In genomic region chr3:43290961-43291360, GRCh38 we compare ENCODE assay signal across 12 cellular contexts. TPM values are rescaled to one million over a fixed set of nuclear protein-coding genes. Genes with fewer than 3 reads are reported as not detected.
DNase-seq lines count a peak whose midpoint lies in the region; ATAC-seq, FAIRE-seq and TF ChIP-seq lines count a peak whose summit lies in the region.
"Had no signal": no experiment of that assay in that cellular context is flagged by ENCODE, and none has a peak within 500 bp of the region (broad histone marks: within the 10 kb centered on the region; RNA-seq: fewer than 3 reads in every experiment).

No MANE protein-coding gene starts in this region.

- H3K36me3 ChIP-seq in GM12878 (ENCODE audit: control insufficient read depth in 2 of 2, insufficient read depth in 2 of 2, low read length in 1 of 2) = peaks cover 0 to 8% of the 10 kb centered on the region in 2 experiments; a peak in 1 of 4 replicates

- ATAC-seq in GM12878 (no peak), memory B cell (ENCODE audit: low read depth) (no peak), GM19351 (IDR thresholded peaks at IDR 0.05; ENCODE audit: unreplicated experiment) (no peak)

- TF ChIP-seq RAD21 in GM12878 (IDR thresholded peaks at IDR 0.05; ENCODE audit: insufficient read depth, low read depth, low read length) = no peak

- no peak for TF ChIP-seq EP300 in GM12878 (IDR thresholded peaks at IDR 0.05; ENCODE audit: borderline replicate concordance in 1 of 2, control insufficient read depth in 1 of 2, low read depth in 2 of 2, low read length in 2 of 2)

- H3K27ac ChIP-seq in GM12878 (ENCODE audit: control insufficient read depth, insufficient read depth) = peak overlapping the region; percentile 35
- H3K27ac ChIP-seq: SK-N-MC had no signal

- H3K4me3 Mint-ChIP-seq in memory B cell = no peak overlapping the region

- H3K9me3 ChIP-seq in GM12878 (replicated peaks; ENCODE audit: control insufficient read depth, insufficient read depth, low read length) = no peaks in the 10 kb centered on the region

- FAIRE-seq in GM12878 (lab: Jason Lieb, UNC) (no peak), frontal cortex (lab: Jason Lieb, UNC) (no peak)

- TF ChIP-seq CTCF in GM12878 (IDR thresholded peaks at IDR 0.05 in 2 of 3, conservative IDR thresholded peaks at IDR 0.05 in 1 of 3; ENCODE audit: control insufficient read depth in 2 of 3, extremely low read depth in 1 of 3, insufficient read depth in 1 of 3, low read depth in 3 of 3, low read length in 3 of 3) = no peak

- RAD21 ChIA-PET in GM12878 (lab: Charles Lee; ENCODE audit: unreplicated experiment) = interaction anchor here (0.8 to 1.3 kb wide), 5 partner anchors 25 to 129 kb away, joined by 3 to 4 read pairs (median 3); no protein-coding TSS in a partner anchor

- DNase-seq in CD1c-positive myeloid dendritic cell (ENCODE audit: extremely low spot score) (peak; percentile 43), KBM-7 (peak; percentile 20), GM12878 (ENCODE audit: low read depth, low spot score) (no peak), memory B cell (ENCODE audit: low spot score in 2 of 2) (no peak), NCI-H446 (lab: John Stamatoyannopoulos, UW) (no peak), putamen (ENCODE audit: low spot score) (no peak), frontal cortex (ENCODE audit: low spot score in 2 of 2) (no peak)
- DNase-seq: amygdala, DMS53, NCI-H1694 had no signal

- H3K27ac Mint-ChIP-seq in memory B cell = peak overlapping the region; percentile 72

- peaks cover 64% of the 10 kb centered on the region for H3K79me2 ChIP-seq in GM12878 (ENCODE audit: control insufficient read depth, insufficient read depth, low read length)

- H2AFZ ChIP-seq in GM12878 (ENCODE audit: control insufficient read depth, low read depth, low read length) = no peak overlapping the region

- H3K27me3 ChIP-seq in GM12878 (replicated peaks in 1 of 2; ENCODE audit: control insufficient read depth in 2 of 2, insufficient read depth in 2 of 2, low read length in 1 of 2) = no peaks in the 10 kb centered on the region

- H3K4me3 ChIP-seq in GM12878 = 0 out of 2 replicates have a peak overlapping the region, but pooled peaks have one; percentile 15
- H3K4me3 ChIP-seq: SK-N-MC had no signal

- H3K4me1 Mint-ChIP-seq in memory B cell = peaks cover 53% of the 10 kb centered on the region

- intact Hi-C loops in GM12878 (cut with micrococcal nuclease; ENCODE audit: unreplicated experiment) = no loop called here

- no peaks in the 10 kb centered on the region for H3K9me3 Mint-ChIP-seq in memory B cell

- in situ Hi-C loops in KBM-7 (cut with MboI; ENCODE audit: low pct_unique_long_range_greater_than_20kb, low sequenced_read_pairs) (no loop called here), GM12878 (cut with MboI) (no loop called here)

- no TSS peak for BruUV-seq in GM12878 (replicated peaks; lab: Mats Ljungman, UMichigan)

- H3K4me2 ChIP-seq in GM12878 (ENCODE audit: control insufficient read depth, insufficient read depth) = peak overlapping the region; percentile 77

- CTCF ChIA-PET in GM12878 (lab: Yijun Ruan, JAX) = interaction anchor here (1.2 to 1.3 kb wide), 3 partner anchors 128 to 329 kb away, joined by 3 to 5 read pairs (median 4); no protein-coding TSS in a partner anchor

- peaks cover 18% of the 10 kb centered on the region for H3K4me1 ChIP-seq in GM12878 (ENCODE audit: control insufficient read depth, insufficient read depth, low read length)

- H3K27me3 Mint-ChIP-seq in memory B cell = no peaks in the 10 kb centered on the region

- H3K9ac ChIP-seq in GM12878 (ENCODE audit: control insufficient read depth, insufficient read depth, low read length) = no peak overlapping the region

- 41% methylated on average over 5 of the region's 5 CpGs for WGBS in GM12878 (ENCODE audit: insufficient coverage, insufficient replicate concordance, low lambda C conversion rate, missing lambda C conversion rate)

- TF ChIP-seq POLR2A in GM12878 (IDR thresholded peaks at IDR 0.05; ENCODE audit: low read depth, low read length) = no peak

- SMC1A ChIA-PET in GM12878 (lab: Charles Lee; ENCODE audit: uncharacterized antibody, unreplicated experiment) = interaction anchor here (0.9 to 3.8 kb wide), 6 partner anchors 8 to 129 kb away, joined by 3 to 10 read pairs (median 4); no protein-coding TSS in a partner anchor

- H3K36me3 Mint-ChIP-seq in memory B cell = peaks cover 14% of the 10 kb centered on the region

- H4K20me1 ChIP-seq in GM12878 (ENCODE audit: control insufficient read depth, insufficient read depth) = no peaks in the 10 kb centered on the region

- POLR2A ChIA-PET in GM12878 (lab: Charles Lee) = interaction anchor here (0.9 to 1.1 kb wide), 3 partner anchors 9 to 78 kb away, joined by 3 to 4 read pairs (median 3); no protein-coding TSS in a partner anchor

TF ChIP-seq in GM12878, 131 proteins besides CTCF, POLR2A, EP300 and RAD21:
- TF ChIP-seq LARP7 (IDR thresholded peaks at IDR 0.05) = no peak
- no peak for TF ChIP-seq YY1 (IDR thresholded peaks at IDR 0.05; ENCODE audit: low read depth, low read length)
- no peak for TF ChIP-seq IRF4 (IDR thresholded peaks at IDR 0.05; ENCODE audit: low read depth, low read length)
- no peak for TF ChIP-seq RELB (IDR thresholded peaks at IDR 0.05; ENCODE audit: low read depth)
- no peak for TF ChIP-seq MTA3 (IDR thresholded peaks at IDR 0.05; ENCODE audit: borderline replicate concordance, low read length)

RNA-seq across cellular contexts. Expression of gene SNRK, which starts 4.6 kb away (rescaled TPM):
- total RNA-seq in GM12878 (2013; cell fraction: nucleolus; rRNA removed) = 34.1 and 35.4 TPM in 2 replicates
- total RNA-seq in GM12878 (2014; rRNA removed) = 10.8 and 13.5 TPM in 2 replicates
- total RNA-seq in GM12878 (2014; rRNA removed; fragmentation: Illumina TruSeq; extraction: Trizol) = 11.6 and 12.1 TPM in 2 replicates
- total RNA-seq in GM12878 (2021) = 10.8 and 11.4 TPM in 2 replicates
- 3.6 TPM for polyA plus RNA-seq in GM12878 (2011; ENCODE audit: low read depth)
- 9.9 and 14.0 TPM in 2 replicates for polyA plus RNA-seq in GM12878 (2011; rRNA removed)
- polyA plus RNA-seq in GM12878 (2011; cell fraction: cytosol; rRNA removed) = 5.5 and 6.0 TPM in 2 replicates
- 9.4 and 10.8 TPM in 2 replicates for polyA plus RNA-seq in GM12878 (2011; cell fraction: nucleus; rRNA removed)
- polyA plus RNA-seq in GM12878 (2012) = 4.9 and 5.4 TPM in 2 replicates
- polyA plus RNA-seq in GM12878 (2014; fragmentation: Illumina TruSeq; extraction: Trizol) = 8.2 and 10.1 TPM in 2 replicates
- polyA plus RNA-seq in GM12878 (2014; fragmentation: Nextera tagmentation; extraction: Ambion mirVana) = 1 to 10 TPM; 1.6 to 2.2 TPM
- polyA plus RNA-seq in GM12878 (2014; rRNA removed) = 6.2 and 7.7 TPM in 2 replicates
- 1 to 10 TPM; 5.5 to 7.0 TPM for polyA plus RNA-seq in GM12878 (2016; fragmentation: Nextera tagmentation; extraction: Ambion mirVana)
- 25.1 and 32.6 TPM in 2 replicates for polyA minus RNA-seq in GM12878 (2011; rRNA and poly(A)+ RNA removed)
- polyA minus RNA-seq in GM12878 (2011; cell fraction: cytosol; rRNA and poly(A)+ RNA removed) = 8.5 and 11.8 TPM in 2 replicates
- polyA minus RNA-seq in GM12878 (2011; cell fraction: nucleus; rRNA and poly(A)+ RNA removed) = 9.2 and 11.8 TPM in 2 replicates
- total RNA-seq in frontal cortex = 97.8 TPM

Comparison
In these comparisons a context has a peak if more than half of its experiments do, and no peak if none do; other contexts are left out.
1. DNase-seq: peak in CD1c-positive myeloid dendritic cell (single experiment) and KBM-7 (single experiment); none in GM12878 (single experiment), memory B cell (0 of 2), NCI-H446 (0 of 2), putamen (single experiment) and frontal cortex (0 of 2).